Comparison of ENCODE assay signal across 8 cellular contexts in genomic region chr21:20971296-20971921, GRCh38. TPM values are rescaled to one million over a fixed set of nuclear protein-coding genes. Genes with fewer than 3 reads are reported as not detected.
DNase-seq lines count a peak whose midpoint lies in the region; ATAC-seq and FAIRE-seq lines count a peak whose summit lies in the region.

No MANE protein-coding gene starts in this region.

- intact Hi-C loops in Right ventricle myocardium inferior (cut with DNase I): no loop called here
- intact Hi-C loops in cardiac septum (cut with DNase I): no loop called here

- peak; percentile 52 for ATAC-seq in Right ventricle myocardium inferior
- no peak for ATAC-seq in activated CD4-positive, CD25-positive, alpha-beta regulatory T cell treated with anti-CD3 and anti-CD28 coated beads, Interleukin-2, amount 50 U/mL, for 24 hours

- FAIRE-seq in TTC549 (lab: Jason Lieb, UNC) (peak; percentile 80), frontal cortex (lab: Jason Lieb, UNC) (peak; percentile 98)

- DNase-seq in Right ventricle myocardium inferior (ENCODE audit: missing footprints) (peak; percentile 73), cardiac septum (ENCODE audit: low spot score) (no peak), NCI-H1105 treated with DMSO at 0.1 percent for 48 hours (lab: John Stamatoyannopoulos, UW) (peak; percentile 70), frontal cortex (ENCODE audit: low spot score in 2 of 2) (peak; percentile 41 to 46), renal cortical epithelial cell (ENCODE audit: low read depth) (peak; percentile 1)
- no peak for DNase-seq in activated effector memory CD4-positive, alpha-beta T cell treated with anti-CD3 and anti-CD28 coated beads, Interleukin-2, amount 50 U/mL, for 16 hours

RNA-seq across cellular contexts. Expression of gene NCAM2, which starts 26.8 kb away (rescaled TPM):
- total RNA-seq in Right ventricle myocardium inferior (5.4 TPM), cardiac septum (2.8 TPM), frontal cortex (63.6 TPM), renal cortical epithelial cell (0.10 TPM in 1 of 2 replicates, not detected in the other)

Comparison
In these comparisons a context has a peak if more than half of its experiments do, and no peak if none do; other contexts are left out.
1. DNase-seq: peak in Right ventricle myocardium inferior (single experiment), NCI-H1105 treated with DMSO at 0.1 percent for 48 hours (single experiment), frontal cortex (2 of 2) and renal cortical epithelial cell (single experiment); none in cardiac septum (single experiment) and activated effector memory CD4-positive, alpha-beta T cell treated with anti-CD3 and anti-CD28 coated beads, Interleukin-2, amount 50 U/mL, for 16 hours (single experiment).
2. RNA of gene NCAM2, which starts 26.8 kb away (total RNA-seq): 63.6 TPM in frontal cortex (single experiment); 5.4 TPM in Right ventricle myocardium inferior (single experiment), 2.8 TPM in cardiac septum (single experiment) and 0.10 TPM in renal cortical epithelial cell; every median in the first group is over 10 times any median in the second.